1 cellular context compared by ENCODE assay signal in genomic region chr5:122351416-122352157, GRCh38.
TF ChIP-seq lines count a peak whose summit lies in the region.

No MANE protein-coding gene starts in this region.

TF ChIP-seq in SK-N-SH treated with all-trans-retinoic acid at 6 μM for 48 hours, 23 proteins besides CTCF, POLR2A, EP300 and RAD21 (continued from another document):
- peak; percentile 92 for TF ChIP-seq TCF4 (CRISPR knock-in tag; IDR thresholded peaks at IDR 0.05; ENCODE audit: borderline replicate concordance)
TF ChIP-seq in SK-N-SH treated with all-trans-retinoic acid at 6 μM for 48 hours: peak in this region for 2.
